ENCODE assay signal across 8 cellular contexts in genomic region chr6:26568601-26569432, GRCh38. TPM values are rescaled to one million over a fixed set of nuclear protein-coding genes. Genes with fewer than 3 reads are reported as not detected.
A peak's percentile ranks its signal among the peaks of the same experiment; 100 is the strongest.
DNase-seq lines count a peak whose midpoint lies in the region; ATAC-seq and TF ChIP-seq lines count a peak whose summit lies in the region.

No MANE protein-coding gene starts in this region.

- H3K36me3 Mint-ChIP-seq in activated naive CD4-positive, alpha-beta T cell treated with anti-CD3 and anti-CD28 coated beads for 36 hours (ENCODE audit: low read depth), result peaks cover 5% of the 10 kb centered on the region

- H3K27me3 ChIP-seq in DOHH2 (ENCODE audit: control insufficient read depth, low read length), result peaks cover 5% of the 10 kb centered on the region; the same call in 1 of the 2 replicates
- no peaks in the 10 kb centered on the region for H3K27me3 ChIP-seq in HCT116 (ENCODE audit: insufficient read depth, low read length)
- H3K27me3 ChIP-seq in SJCRH30, result no peaks in the 10 kb centered on the region
- H3K27me3 ChIP-seq in suprapubic skin, result no peaks in the 10 kb centered on the region

- no peaks in the 10 kb centered on the region for H3K36me3 ChIP-seq in DOHH2 (ENCODE audit: control insufficient read depth, low read length)
- no peaks in the 10 kb centered on the region for H3K36me3 ChIP-seq in HCT116 (ENCODE audit: control insufficient read depth in 1 of 2, insufficient read depth in 2 of 2, low read length in 2 of 2)
- H3K36me3 ChIP-seq in SJCRH30, result no peaks in the 10 kb centered on the region
- H3K36me3 ChIP-seq in suprapubic skin, result no peaks in the 10 kb centered on the region

- peak; percentile 4; the same call in 1 of the 2 replicates for TF ChIP-seq RAD21 in HCT116 (IDR thresholded peaks at IDR 0.05; ENCODE audit: low read depth)

- no peak for TF ChIP-seq EP300 in suprapubic skin (IDR thresholded peaks at IDR 0.05)

- peaks cover 25% of the 10 kb centered on the region for H3K4me1 ChIP-seq in DOHH2 (ENCODE audit: control insufficient read depth, low read length)
- H3K4me1 ChIP-seq in HCT116 (ENCODE audit: control insufficient read depth in 1 of 2, insufficient read depth in 2 of 2, low read length in 2 of 2), result peaks cover 2 to 59% of the 10 kb centered on the region in 2 experiments; a peak in 3 of 4 replicates
- no peaks in the 10 kb centered on the region for H3K4me1 ChIP-seq in SJCRH30
- peaks cover 16% of the 10 kb centered on the region for H3K4me1 ChIP-seq in suprapubic skin

- intact Hi-C loops in HCT116 (cut with micrococcal nuclease), result loop anchor here (1.0 kb wide), 3 partner anchors 13 to 228 kb away; no protein-coding TSS in a partner anchor
- intact Hi-C loops in activated naive CD4-positive, alpha-beta T cell treated with anti-CD3 and anti-CD28 coated beads for 36 hours (cut with micrococcal nuclease), result loop anchor here (1.0 to 2.0 kb wide), 8 partner anchors 15 to 394 kb away; no protein-coding TSS in a partner anchor

- ATAC-seq in HCT116, result peak; percentile 48

- H3K9ac ChIP-seq in HCT116 (ENCODE audit: low read length), result peak overlapping the region; percentile 29

- peak overlapping the region; percentile 89 for H3K4me2 ChIP-seq in DOHH2 (ENCODE audit: low read length)
- H3K4me2 ChIP-seq in HCT116 (ENCODE audit: low read length), result peak overlapping the region; percentile 84

- peak overlapping the region; percentile 71 for H3K4me3 ChIP-seq in DOHH2 (ENCODE audit: low read length)
- H3K4me3 ChIP-seq in HCT116 (replicated peaks in 1 of 2; ENCODE audit: low read depth in 1 of 2, low read length in 2 of 2), result peak overlapping the region; percentile 35 to 51
- peak overlapping the region; percentile 65 for H3K4me3 ChIP-seq in SJCRH30
- peak overlapping the region; percentile 55 for H3K4me3 ChIP-seq in suprapubic skin

- H3K79me2 ChIP-seq in DOHH2 (ENCODE audit: control insufficient read depth, low read length) (no peaks in the 10 kb centered on the region), HCT116 (ENCODE audit: insufficient read depth, low read length) (no peaks in the 10 kb centered on the region)

- DNase-seq in HCT116 (ENCODE audit: low read depth, low spot score) (peak; percentile 92), MV-4-11 (lab: John Stamatoyannopoulos, UW) (peak; percentile 91), SJCRH30 (peak; percentile 75 to 95), germinal center (ENCODE audit: low spot score) (peak; percentile 87), nucleus accumbens (lab: John Stamatoyannopoulos, UW) (peak; percentile 14 to 96 (median 84)), suprapubic skin (ENCODE audit: low spot score in 2 of 2) (peak; percentile 94 to 97)
- peak; percentile 99 for DNase-seq in activated naive CD4-positive, alpha-beta T cell treated with anti-CD3 and anti-CD28 coated beads for 36 hours

- peaks cover 4% of the 10 kb centered on the region; the same call in 1 of the 2 replicates for H3F3A ChIP-seq in DOHH2 (ENCODE audit: control insufficient read depth, insufficient read depth)

- CTCF ChIA-PET in HCT116 (lab: Charles Lee), result interaction anchor here (1.2 to 1.4 kb wide), 3 partner anchors 12 to 246 kb away, joined by 3 to 4 read pairs (median 3); no protein-coding TSS in a partner anchor
- CTCF ChIA-PET in activated naive CD4-positive, alpha-beta T cell treated with anti-CD3 and anti-CD28 coated beads for 36 hours (lab: Charles Lee), result interaction anchor here (0.6 to 4.7 kb wide), 15 partner anchors 12 to 511 kb away, joined by 3 to 42 read pairs (median 5); partner anchors contain the start of gene ABT1

- H3K9me3 ChIP-seq in DOHH2 (ENCODE audit: control insufficient read depth, insufficient read depth, low read length) (no peaks in the 10 kb centered on the region), HCT116 (ENCODE audit: control insufficient read depth in 1 of 2, insufficient read depth in 1 of 2, low read depth in 1 of 2, low read length in 2 of 2) (no peaks in the 10 kb centered on the region), SJCRH30 (replicated peaks) (no peaks in the 10 kb centered on the region), suprapubic skin (no peaks in the 10 kb centered on the region)

- H3K27ac ChIP-seq in DOHH2 (ENCODE audit: low read depth, low read length) (no peak overlapping the region), HCT116 (ENCODE audit: low read depth, low read length) (no peak overlapping the region), SJCRH30 (no peak overlapping the region), suprapubic skin (no peak overlapping the region)

- RAD21 ChIA-PET in HCT116 (lab: Charles Lee; ENCODE audit: low non-redundant PET in 1 of 2, low total read pairs in 2 of 2, uncharacterized antibody in 2 of 2, unreplicated experiment in 2 of 2), result interaction anchor here (0.6 to 0.7 kb wide), 2 partner anchors 26 to 69 kb away, joined by 3 to 8 read pairs; partner anchors contain the start of gene BTN1A1 (in 1 of the 2)

- POLR2A ChIA-PET in HCT116 (lab: Charles Lee), result interaction anchor here (1.2 to 2.2 kb wide), 2 partner anchors 12 to 15 kb away, joined by 4 to 6 read pairs; no protein-coding TSS in a partner anchor

- TF ChIP-seq POLR2A in HCT116 (IDR thresholded peaks at IDR 0.05; ENCODE audit: borderline replicate concordance, extremely low read depth, insufficient read depth, insufficient read length) (no peak), suprapubic skin (IDR thresholded peaks at IDR 0.05) (no peak)

- H2AFZ ChIP-seq in HCT116 (ENCODE audit: low read depth, low read length, poor library complexity, severe bottlenecking), result peak overlapping the region; percentile 87

- H3K27me3 Mint-ChIP-seq in activated naive CD4-positive, alpha-beta T cell treated with anti-CD3 and anti-CD28 coated beads for 36 hours (ENCODE audit: low read depth), result peaks cover 4% of the 10 kb centered on the region

- BruUV-seq in HCT116 (replicated peaks; lab: Mats Ljungman, UMichigan), result no TSS peak

- H3K4me3 Mint-ChIP-seq in activated naive CD4-positive, alpha-beta T cell treated with anti-CD3 and anti-CD28 coated beads for 36 hours, result peak overlapping the region; percentile 95

- H3K27ac Mint-ChIP-seq in activated naive CD4-positive, alpha-beta T cell treated with anti-CD3 and anti-CD28 coated beads for 36 hours, result peak overlapping the region; percentile 91

- peaks cover 33% of the 10 kb centered on the region for H3K4me1 Mint-ChIP-seq in activated naive CD4-positive, alpha-beta T cell treated with anti-CD3 and anti-CD28 coated beads for 36 hours (ENCODE audit: low read depth)

- WGBS in suprapubic skin, result 4% methylated on average over 31 of the region's 34 CpGs

- H4K20me1 ChIP-seq in DOHH2 (ENCODE audit: control insufficient read depth, insufficient read depth, low read depth, low read length) (no peaks in the 10 kb centered on the region), HCT116 (ENCODE audit: insufficient read depth) (no peaks in the 10 kb centered on the region)

- peak; percentile 22 for TF ChIP-seq CTCF in DOHH2 (IDR thresholded peaks at IDR 0.05; ENCODE audit: low read depth, low read length, poor library complexity, severe bottlenecking)
- no peak for TF ChIP-seq CTCF in HCT116 (IDR thresholded peaks at IDR 0.05 in 2 of 3, conservative IDR thresholded peaks at IDR 0.05 in 1 of 3; ENCODE audit: borderline replicate concordance in 1 of 3, insufficient read depth in 1 of 3, low read depth in 2 of 3, low read length in 2 of 3)
- TF ChIP-seq CTCF in suprapubic skin (IDR thresholded peaks at IDR 0.05), result no peak

- H3K9me2 ChIP-seq in DOHH2 (replicated peaks; ENCODE audit: control insufficient read depth, low read length), result no peaks in the 10 kb centered on the region
- H3K9me2 ChIP-seq in HCT116 (ENCODE audit: insufficient read depth), result no peaks in the 10 kb centered on the region

- no peaks in the 10 kb centered on the region for H3K9me3 Mint-ChIP-seq in activated naive CD4-positive, alpha-beta T cell treated with anti-CD3 and anti-CD28 coated beads for 36 hours

TF ChIP-seq in HCT116, 20 proteins besides CTCF, POLR2A, EP300 and RAD21 (continues in another document):
- TF ChIP-seq ZBTB33 (IDR thresholded peaks at IDR 0.05; ENCODE audit: extremely low read depth, insufficient replicate concordance, low read length) (peak; percentile 46), MAX (IDR thresholded peaks at IDR 0.05) (peak; percentile 67), CEBPB (IDR thresholded peaks at IDR 0.05; ENCODE audit: low read depth) (peak; percentile 98), ZFX (IDR thresholded peaks at IDR 0.05) (no peak), CBX3 (IDR thresholded peaks at IDR 0.05; ENCODE audit: low read depth) (peak; percentile 88), ATF3 (IDR thresholded peaks at IDR 0.05) (peak; percentile 98), YY1 (IDR thresholded peaks at IDR 0.05; ENCODE audit: extremely low read depth, insufficient replicate concordance, low read depth, low read length) (peak; percentile 54)

RNA-seq across cellular contexts. Expression of gene ABT1, which starts 27.9 kb away (rescaled TPM):
- total RNA-seq in HCT116 (2021; ENCODE audit: unreplicated experiment) (26.7 TPM), suprapubic skin (10 to 100 TPM; 17.4 to 30.0 (median 21.1) TPM)
- polyA plus RNA-seq in HCT116 (2012), result 21.8 and 22.1 TPM in 2 replicates
- 26.6 and 30.7 TPM in 2 replicates for total RNA-seq in SJCRH30 (2014; rRNA removed; shearing (Covaris generic))
- total RNA-seq in activated naive CD4-positive, alpha-beta T cell treated with anti-CD3 and anti-CD28 coated beads for 36 hours, result 10 to 100 TPM; 17.3 to 18.4 TPM

RNA-seq across cellular contexts. Expression of gene HMGN4, which starts 30.7 kb away (rescaled TPM):
- 73.8 TPM for total RNA-seq in HCT116 (2021; ENCODE audit: unreplicated experiment)
- 48.2 and 64.6 TPM in 2 replicates for polyA plus RNA-seq in HCT116 (2012)
- 52.2 and 53.8 TPM in 2 replicates for total RNA-seq in SJCRH30 (2014; rRNA removed; shearing (Covaris generic))
- total RNA-seq in activated naive CD4-positive, alpha-beta T cell treated with anti-CD3 and anti-CD28 coated beads for 36 hours, result 10 to 100 TPM; 70.4 to 73.2 TPM
- total RNA-seq in suprapubic skin, result 10 to 100 TPM; 25.2 to 48.5 (median 34.5) TPM
